Comparison of ENCODE assay signal across 10 cellular contexts in genomic region chr3:905217-905616, GRCh38.
"Had no signal": no experiment of that assay in that cellular context is flagged by ENCODE, and none has a peak within 500 bp of the region (broad histone marks: within the 10 kb centered on the region; RNA-seq: fewer than 3 reads in every experiment).

No MANE protein-coding gene starts in this region.

- H3K27ac ChIP-seq: HL-60, KMS-11 had no signal

- DNase-seq: GOT3, HFFc6, IMR-90, Karpas-422, KBM-7 had no signal

- FAIRE-seq: H54 had no signal

- ATAC-seq: HCT116 had no signal

- H3K4me3 Mint-ChIP-seq: HFFc6 had no signal

- H3K4me3 ChIP-seq: HAP-1 had no signal

- H3K4me1 ChIP-seq: HAP-1 had no signal

- H3K4me2 ChIP-seq: KMS-11 had no signal

- H3K36me3 ChIP-seq: HAP-1 had no signal

- H3K9me3 ChIP-seq: HAP-1 had no signal

- H3K27ac Mint-ChIP-seq: HFFc6 had no signal

- H3K9ac ChIP-seq: KMS-11 had no signal
